ENCODE assay signal across 9 cellular contexts in genomic region chr1:212606042-212606733, GRCh38. TPM values are rescaled to one million over a fixed set of nuclear protein-coding genes. Genes with fewer than 3 reads are reported as not detected.
DNase-seq lines count a peak whose midpoint lies in the region; ATAC-seq, FAIRE-seq and TF ChIP-seq lines count a peak whose summit lies in the region.
"Had no signal": no experiment of that assay in that cellular context is flagged by ENCODE, and none has a peak within 500 bp of the region (broad histone marks: within the 10 kb centered on the region; RNA-seq: fewer than 3 reads in every experiment).

No MANE protein-coding gene starts in this region.

- H3K27ac ChIP-seq in OCI-LY3 (ENCODE audit: low read length) (no peak overlapping the region), psoas muscle (no peak overlapping the region), substantia nigra (ENCODE audit: low read depth, low read length, poor library complexity, severe bottlenecking) (no peak overlapping the region)
- H3K27ac ChIP-seq: HL-60 had no signal

- no peak for TF ChIP-seq CTCF in GM06990 (IDR thresholded peaks at IDR 0.05; ENCODE audit: insufficient read depth, low read length, poor library complexity, severe bottlenecking)
- no peak for TF ChIP-seq CTCF in OCI-LY3 (IDR thresholded peaks at IDR 0.05; ENCODE audit: low read depth, low read length)
- TF ChIP-seq CTCF in psoas muscle (IDR thresholded peaks at IDR 0.05) = no peak
- TF ChIP-seq CTCF in D721Med (IDR thresholded peaks at IDR 0.05; ENCODE audit: insufficient read depth, missing control alignments) = no peak

- no peak for FAIRE-seq in D721Med (lab: Jason Lieb, UNC)

- no peaks in the 10 kb centered on the region for H3K27me3 ChIP-seq in GM06990 (replicated peaks; ENCODE audit: control insufficient read depth, insufficient read depth, low read length)
- H3K27me3 ChIP-seq in OCI-LY3 (ENCODE audit: low read depth, low read length) = peaks cover 16% of the 10 kb centered on the region
- H3K27me3 ChIP-seq in endocrine pancreas (ENCODE audit: control insufficient read depth, insufficient read depth, low read length) = peaks cover 10% of the 10 kb centered on the region
- H3K27me3 ChIP-seq in psoas muscle (ENCODE audit: insufficient read depth in 3 of 3, low read length in 2 of 3) = peaks cover 2 to 59% (median 13%) of the 10 kb centered on the region in 3 donors

- H3K79me2 ChIP-seq in OCI-LY3 (ENCODE audit: low read length) = peaks cover 44% of the 10 kb centered on the region

- intact Hi-C loops in psoas muscle (cut with DNase I) = loop anchor here (5.0 to 10.0 kb wide), 3 partner anchors 44 to 129 kb away; no protein-coding TSS in a partner anchor

- peaks cover 18% of the 10 kb centered on the region for H4K20me1 ChIP-seq in OCI-LY3 (ENCODE audit: insufficient read depth, low read length)

- WGBS in psoas muscle, 3 donors = 5 to 16% (median 14%) methylated on average over 9 of the region's 9 CpGs

- no peaks in the 10 kb centered on the region for H3K9me3 ChIP-seq in OCI-LY3 (ENCODE audit: insufficient read depth, low read length)
- no peaks in the 10 kb centered on the region for H3K9me3 ChIP-seq in endocrine pancreas (ENCODE audit: control insufficient read depth, low read length)
- H3K9me3 ChIP-seq in psoas muscle = no peaks in the 10 kb centered on the region

- H3K4me3 ChIP-seq in GM06990 (replicated peaks; ENCODE audit: low read depth, low read length) (peak overlapping the region; percentile 86), OCI-LY3 (ENCODE audit: low read length) (peak overlapping the region; percentile 95), endocrine pancreas (ENCODE audit: control insufficient read depth, insufficient read depth, low read length) (peak overlapping the region; percentile 39), psoas muscle (peak overlapping the region; percentile 81)

- peak overlapping the region; percentile 88 for H3K4me2 ChIP-seq in OCI-LY3 (ENCODE audit: low read length)

- no peak for DNase-seq in GM06990 (ENCODE audit: extremely low read depth, insufficient read length)
- no peak for DNase-seq in psoas muscle
- no peak for DNase-seq in NCI-H2081 treated with DMSO at 0.1 percent for 48 hours (lab: John Stamatoyannopoulos, UW)
- no peak for DNase-seq in kidney glomerular epithelial cell (lab: John Stamatoyannopoulos, UW)
- DNase-seq in substantia nigra (lab: John Stamatoyannopoulos, UW) = no peak
- no peak for DNase-seq in D721Med (ENCODE audit: insufficient read length, low spot score)

- no peaks in the 10 kb centered on the region for H3K36me3 ChIP-seq in GM06990 (ENCODE audit: control insufficient read depth, insufficient read depth, low read length)
- peaks cover 31% of the 10 kb centered on the region for H3K36me3 ChIP-seq in OCI-LY3 (replicated peaks; ENCODE audit: low read depth, low read length)
- H3K36me3 ChIP-seq in endocrine pancreas (ENCODE audit: control insufficient read depth, insufficient read depth, low read length) = peaks cover 3% of the 10 kb centered on the region
- no peaks in the 10 kb centered on the region for H3K36me3 ChIP-seq in psoas muscle (ENCODE audit: insufficient read depth in 1 of 2, low read depth in 1 of 2)

- no peak for ATAC-seq in psoas muscle

- no peak overlapping the region for H2AFZ ChIP-seq in OCI-LY3 (ENCODE audit: low read depth, low read length)

- peak overlapping the region; percentile 92; the same call in 1 of the 2 replicates for H3K9ac ChIP-seq in OCI-LY3 (ENCODE audit: low read length)
- H3K9ac ChIP-seq in endocrine pancreas (ENCODE audit: control insufficient read depth, insufficient read depth, low read length) = no peak overlapping the region

- H3K4me1 ChIP-seq in OCI-LY3 (ENCODE audit: low read length) = peaks cover 40% of the 10 kb centered on the region
- no peaks in the 10 kb centered on the region for H3K4me1 ChIP-seq in endocrine pancreas (ENCODE audit: control insufficient read depth, insufficient read depth, low read length)
- peaks cover 24% of the 10 kb centered on the region for H3K4me1 ChIP-seq in psoas muscle

RNA-seq across cellular contexts. Expression of gene ATF3, which starts 2.4 kb away (rescaled TPM):
- 10 to 100 TPM; 13.5 to 51.3 (median 26.3) TPM for total RNA-seq in psoas muscle
- polyA plus RNA-seq in psoas muscle = 10 to 100 TPM in 2 of 3 donors, 1 to 10 TPM in 1; 6.6 to 29.2 (median 10.1) TPM

Comparison
In these comparisons a context has a peak if more than half of its experiments do, and no peak if none do; other contexts are left out.
1. H3K4me3 ChIP-seq: peak in every context shown above with its lines; median percentile 95 in OCI-LY3; 86 in GM06990; 81 in psoas muscle; 39 in endocrine pancreas.